In the genomic region with DNA sequence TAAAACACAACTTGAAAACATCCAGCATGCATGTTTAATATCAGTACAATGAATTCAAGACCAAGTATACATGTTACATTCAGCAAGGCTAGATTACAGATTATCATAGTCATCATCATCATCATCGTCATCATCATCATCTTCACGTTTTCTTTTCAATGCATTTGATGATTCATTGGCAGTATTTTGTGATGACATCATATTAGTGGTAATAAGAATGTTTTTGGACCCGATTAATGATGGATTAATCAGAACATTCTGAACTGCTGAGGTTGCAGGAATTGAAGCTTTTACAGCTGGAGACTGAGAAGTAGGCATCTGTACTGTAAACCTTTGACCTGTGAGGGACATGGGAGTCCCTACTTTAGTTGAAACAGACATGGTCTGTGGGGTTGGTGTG, we compare ENCODE assay signal across 17 cellular contexts. TPM values are rescaled to one million over a fixed set of nuclear protein-coding genes. Genes with fewer than 3 reads are reported as not detected.
DNase-seq lines count a peak whose midpoint lies in the region; ATAC-seq, FAIRE-seq and TF ChIP-seq lines count a peak whose summit lies in the region.
"Had no signal": no experiment of that assay in that cellular context is flagged by ENCODE, and none has a peak within 500 bp of the region (broad histone marks: within the 10 kb centered on the region; RNA-seq: fewer than 3 reads in every experiment).

No MANE protein-coding gene starts in this region.

- no peaks in the 10 kb centered on the region for H3K27me3 Mint-ChIP-seq in activated naive CD8-positive, alpha-beta T cell treated with anti-CD3 and anti-CD28 coated beads, Interleukin-2, amount 50 U/mL, for 24 hours
- H3K27me3 Mint-ChIP-seq: activated CD4-positive, alpha-beta T cell treated with anti-CD3 and anti-CD28 coated beads, Interleukin-2, amount 10 ng/mL, durations not matched to agents 7 days and 5 days; CD4-positive, alpha-beta memory T cell; dendritic cell treated with granulocyte-macrophage colony-stimulating factor and Interleukin-4, amounts not matched to agents 40 ng/mL and 50 ng/mL, for 4 days had no signal

- CTCF ChIA-PET in HepG2 (lab: Yijun Ruan, JAX; ENCODE audit: low intra/inter-chr PET ratio, low total read pairs): no interaction called here

- DNase-seq in HepG2 (ENCODE audit: low spot score) (no peak), right lobe of liver (no peak), urothelium cell line (ENCODE audit: low spot score) (no peak), amniotic stem cell (lab: John Stamatoyannopoulos, UW) (no peak)
- no peak for DNase-seq in activated naive CD8-positive, alpha-beta T cell treated with anti-CD3 and anti-CD28 coated beads, Interleukin-2, amount 50 U/mL, for 24 hours
- DNase-seq: activated CD4-positive, alpha-beta T cell treated with anti-CD3 and anti-CD28 coated beads, Interleukin-2, amount 10 ng/mL, durations not matched to agents 7 days and 5 days; activated T-cell treated with anti-CD3 and anti-CD28 coated beads for 4 hours; DMS79; kidney; NCI-H187; PC-9 had no signal

- peaks cover 76% of the 10 kb centered on the region for H3K79me2 ChIP-seq in HepG2 (ENCODE audit: insufficient read depth, low read length)

- no peak for TF ChIP-seq POLR2A in HepG2 (IDR thresholded peaks at IDR 0.05; ENCODE audit: insufficient read depth in 1 of 2, low read depth in 2 of 2, low read length in 2 of 2)
- TF ChIP-seq POLR2A in right lobe of liver (IDR thresholded peaks at IDR 0.05): no peak

- no peaks in the 10 kb centered on the region; a peak in 1 of 5 replicates for H3K27me3 ChIP-seq in HepG2 (ENCODE audit: control insufficient read depth in 1 of 2, insufficient read depth in 2 of 2, low read length in 2 of 2)
- H3K27me3 ChIP-seq in right lobe of liver: no peaks in the 10 kb centered on the region
- H3K27me3 ChIP-seq: suprapubic skin had no signal

- no TSS peak for BruUV-seq in HepG2 (replicated peaks; lab: Mats Ljungman, UMichigan)

- H3K9me3 Mint-ChIP-seq in activated naive CD8-positive, alpha-beta T cell treated with anti-CD3 and anti-CD28 coated beads, Interleukin-2, amount 50 U/mL, for 24 hours: no peaks in the 10 kb centered on the region
- H3K9me3 Mint-ChIP-seq: activated CD4-positive, alpha-beta T cell treated with anti-CD3 and anti-CD28 coated beads, Interleukin-2, amount 10 ng/mL, durations not matched to agents 7 days and 5 days; dendritic cell treated with granulocyte-macrophage colony-stimulating factor and Interleukin-4, amounts not matched to agents 40 ng/mL and 50 ng/mL, for 4 days had no signal

- in situ Hi-C loops in HepG2 (cut with HindIII; ENCODE audit: extremely low pct_ligation_motif_present, low pct_unique_long_range_greater_than_20kb): no loop called here

- no peak overlapping the region for H2AFZ ChIP-seq in HepG2 (ENCODE audit: low read length)
- H2AFZ ChIP-seq: PC-9 had no signal

- WGBS in HepG2 (ENCODE audit: low lambda C conversion rate): 96% methylated on average over 3 of the region's 3 CpGs
- 69% methylated on average over 3 of the region's 3 CpGs for WGBS in right lobe of liver (ENCODE audit: insufficient coverage, low coverage, low lambda C conversion rate, missing lambda C conversion rate)

- no peak for TF ChIP-seq RAD21 in HepG2 (CRISPR knock-in tag; IDR thresholded peaks at IDR 0.05)

- no peak for TF ChIP-seq CTCF in HepG2 (CRISPR knock-in tag; IDR thresholded peaks at IDR 0.05)
- TF ChIP-seq CTCF in right lobe of liver (IDR thresholded peaks at IDR 0.05): no peak

- no peak for ATAC-seq in HepG2
- no peak for ATAC-seq in right lobe of liver
- ATAC-seq in activated naive CD8-positive, alpha-beta T cell treated with anti-CD3 and anti-CD28 coated beads, Interleukin-2, amount 50 U/mL, for 24 hours: no peak
- ATAC-seq in GM18511 (IDR thresholded peaks at IDR 0.05; ENCODE audit: unreplicated experiment): no peak

- H3K4me3 Mint-ChIP-seq in activated naive CD8-positive, alpha-beta T cell treated with anti-CD3 and anti-CD28 coated beads, Interleukin-2, amount 50 U/mL, for 24 hours: no peak overlapping the region
- H3K4me3 Mint-ChIP-seq: activated CD4-positive, alpha-beta T cell treated with anti-CD3 and anti-CD28 coated beads, Interleukin-2, amount 10 ng/mL, durations not matched to agents 7 days and 5 days; CD4-positive, alpha-beta memory T cell; dendritic cell treated with granulocyte-macrophage colony-stimulating factor and Interleukin-4, amounts not matched to agents 40 ng/mL and 50 ng/mL, for 4 days had no signal

- no peak overlapping the region for H3K9ac ChIP-seq in HepG2 (ENCODE audit: insufficient read depth, low read depth, low read length)

- H3K27ac Mint-ChIP-seq in activated naive CD8-positive, alpha-beta T cell treated with anti-CD3 and anti-CD28 coated beads, Interleukin-2, amount 50 U/mL, for 24 hours: peak overlapping the region; percentile 38
- H3K27ac Mint-ChIP-seq: activated CD4-positive, alpha-beta T cell treated with anti-CD3 and anti-CD28 coated beads, Interleukin-2, amount 10 ng/mL, durations not matched to agents 7 days and 5 days; dendritic cell treated with granulocyte-macrophage colony-stimulating factor and Interleukin-4, amounts not matched to agents 40 ng/mL and 50 ng/mL, for 4 days had no signal

- no peak overlapping the region for H3K4me2 ChIP-seq in HepG2 (ENCODE audit: low read depth, low read length)
- H3K4me2 ChIP-seq: PC-9 had no signal

- H3K4me1 ChIP-seq in HepG2 (ENCODE audit: insufficient read depth, low read length): peaks cover 22% of the 10 kb centered on the region
- H3K4me1 ChIP-seq in right lobe of liver: peaks cover 0 to 4% (median 0%) of the 10 kb centered on the region in 4 donors

- POLR2A ChIA-PET in HepG2 (lab: Yijun Ruan, JAX): no interaction called here

- H3K4me3 ChIP-seq in HepG2 (replicated peaks in 1 of 3; ENCODE audit: insufficient read depth in 1 of 3, low read depth in 2 of 3, low read length in 3 of 3) (no peak overlapping the region), right lobe of liver (no peak overlapping the region)
- H3K4me3 ChIP-seq: PC-9, suprapubic skin had no signal

- H3K4me1 Mint-ChIP-seq in activated naive CD8-positive, alpha-beta T cell treated with anti-CD3 and anti-CD28 coated beads, Interleukin-2, amount 50 U/mL, for 24 hours: peaks cover 32% of the 10 kb centered on the region

- H3K9me3 ChIP-seq in HepG2 (ENCODE audit: low read length) (no peaks in the 10 kb centered on the region), right lobe of liver (no peaks in the 10 kb centered on the region)
- H3K9me3 ChIP-seq: suprapubic skin had no signal

- no peak for FAIRE-seq in HepG2 (lab: Jason Lieb, UNC)
- peak; percentile 32 for FAIRE-seq in urothelium cell line (lab: Jason Lieb, UNC)
- FAIRE-seq: GM18507, kidney had no signal

- TF ChIP-seq EP300 in HepG2 (IDR thresholded peaks at IDR 0.05; ENCODE audit: low read depth in 2 of 2, low read length in 2 of 2) (no peak), HepG2 (CRISPR knock-in tag; IDR thresholded peaks at IDR 0.05; ENCODE audit: borderline replicate concordance) (no peak)

- H3K27ac ChIP-seq in HepG2 (ENCODE audit: extremely low read length, insufficient read depth, low read length) (no peak overlapping the region), right lobe of liver (no peak overlapping the region)
- H3K27ac ChIP-seq: PC-9, suprapubic skin had no signal

- intact Hi-C loops in HepG2 (cut with micrococcal nuclease; ENCODE audit: unreplicated experiment) (no loop called here), right lobe of liver (cut with DNase I) (no loop called here)

- peaks cover 55% of the 10 kb centered on the region for H3K36me3 Mint-ChIP-seq in activated naive CD8-positive, alpha-beta T cell treated with anti-CD3 and anti-CD28 coated beads, Interleukin-2, amount 50 U/mL, for 24 hours (ENCODE audit: low read depth)

- peaks cover 6 to 42% of the 10 kb centered on the region in 2 experiments; a peak in 4 of 5 replicates for H3K36me3 ChIP-seq in HepG2 (replicated peaks in 1 of 2; ENCODE audit: control insufficient read depth in 1 of 2, insufficient read depth in 2 of 2, low read length in 2 of 2)
- peaks cover 0 to 39% (median 6%) of the 10 kb centered on the region in 4 donors for H3K36me3 ChIP-seq in right lobe of liver

- peaks cover 12% of the 10 kb centered on the region for H4K20me1 ChIP-seq in HepG2 (ENCODE audit: insufficient read depth, low read length)

RNA-seq across cellular contexts. Expression of a gene that starts 4.5 kb away (rescaled TPM):
- total RNA-seq in HepG2 (2016; rRNA removed; fragmentation: Illumina TruSeq; extraction: Trizol) (77.2 and 123 TPM in 2 replicates), right lobe of liver (10 to 100 TPM; 17.5 to 24.1 (median 21.5) TPM)
- total RNA-seq in HepG2 (2016; cell fraction: cytosol; rRNA removed; fragmentation: Illumina TruSeq; extraction: Trizol; ENCODE audit: low read depth): 19.9 and 26.6 TPM in 2 replicates
- total RNA-seq in HepG2 (2016; cell fraction: insoluble cytoplasmic fraction; rRNA removed; fragmentation: Illumina TruSeq; extraction: Trizol): 86.9 and 113 TPM in 2 replicates
- total RNA-seq in HepG2 (2016; cell fraction: membrane; rRNA removed; fragmentation: Illumina TruSeq; extraction: Trizol): 29.6 and 39.6 TPM in 2 replicates
- total RNA-seq in HepG2 (2016; cell fraction: nucleus; rRNA removed; fragmentation: Illumina TruSeq; extraction: Trizol): 30.1 and 40.3 TPM in 2 replicates
- polyA plus RNA-seq in HepG2 (2011; rRNA removed): 23.9 and 31.1 TPM in 2 replicates
- polyA plus RNA-seq in HepG2 (2011; cell fraction: cytosol; rRNA removed): 7.2 and 13.4 TPM in 2 replicates
- polyA plus RNA-seq in HepG2 (2011; cell fraction: nucleus; rRNA removed): 5.2 and 7.5 TPM in 2 replicates
- polyA plus RNA-seq in HepG2 (2012): 58.7 and 68.0 TPM in 2 replicates
- 27.2 and 28.8 TPM in 2 replicates for polyA plus RNA-seq in HepG2 (2016; cell fraction: cytosol; fragmentation: Illumina TruSeq; extraction: Trizol; ENCODE audit: low read depth)
- 115 and 135 TPM in 2 replicates for polyA plus RNA-seq in HepG2 (2016; cell fraction: insoluble cytoplasmic fraction; fragmentation: Illumina TruSeq; extraction: Trizol; ENCODE audit: low read depth)
- 30.4 and 34.6 TPM in 2 replicates for polyA plus RNA-seq in HepG2 (2016; cell fraction: membrane; fragmentation: Illumina TruSeq; extraction: Trizol; ENCODE audit: low read depth)
- 58.3 and 67.4 TPM in 2 replicates for polyA plus RNA-seq in HepG2 (2016; cell fraction: nucleus; fragmentation: Illumina TruSeq; extraction: Trizol; ENCODE audit: insufficient read depth, low read depth)
- 1.1 and 3.2 TPM in 2 replicates for polyA minus RNA-seq in HepG2 (2011; rRNA and poly(A)+ RNA removed; ENCODE audit: low replicate concordance)
- polyA minus RNA-seq in HepG2 (2011; cell fraction: cytosol; rRNA and poly(A)+ RNA removed): 8.1 and 9.9 TPM in 2 replicates
- 8.4 and 11.6 TPM in 2 replicates for polyA minus RNA-seq in HepG2 (2011; cell fraction: nucleus; rRNA and poly(A)+ RNA removed)

RNA-seq across cellular contexts. Expression of a gene that starts 4.5 kb away (rescaled TPM):
- total RNA-seq in HepG2 (2016; rRNA removed; fragmentation: Illumina TruSeq; extraction: Trizol) (113 and 158 TPM in 2 replicates), right lobe of liver (10 to 100 TPM; 15.5 to 33.8 (median 26.0) TPM)
- 89.1 and 123 TPM in 2 replicates for total RNA-seq in HepG2 (2016; cell fraction: cytosol; rRNA removed; fragmentation: Illumina TruSeq; extraction: Trizol; ENCODE audit: low read depth)
- 117 and 158 TPM in 2 replicates for total RNA-seq in HepG2 (2016; cell fraction: insoluble cytoplasmic fraction; rRNA removed; fragmentation: Illumina TruSeq; extraction: Trizol)
- total RNA-seq in HepG2 (2016; cell fraction: membrane; rRNA removed; fragmentation: Illumina TruSeq; extraction: Trizol): 138 and 162 TPM in 2 replicates
- total RNA-seq in HepG2 (2016; cell fraction: nucleus; rRNA removed; fragmentation: Illumina TruSeq; extraction: Trizol): 53.5 and 61.0 TPM in 2 replicates
- 163 and 218 TPM in 2 replicates for polyA plus RNA-seq in HepG2 (2011; rRNA removed)
- 120 and 161 TPM in 2 replicates for polyA plus RNA-seq in HepG2 (2011; cell fraction: cytosol; rRNA removed)
- polyA plus RNA-seq in HepG2 (2011; cell fraction: nucleus; rRNA removed): 61.6 and 88.4 TPM in 2 replicates
- polyA plus RNA-seq in HepG2 (2012): 126 and 134 TPM in 2 replicates
- polyA plus RNA-seq in HepG2 (2016; cell fraction: cytosol; fragmentation: Illumina TruSeq; extraction: Trizol; ENCODE audit: low read depth): 140 and 201 TPM in 2 replicates
- 215 and 221 TPM in 2 replicates for polyA plus RNA-seq in HepG2 (2016; cell fraction: insoluble cytoplasmic fraction; fragmentation: Illumina TruSeq; extraction: Trizol; ENCODE audit: low read depth)
- polyA plus RNA-seq in HepG2 (2016; cell fraction: membrane; fragmentation: Illumina TruSeq; extraction: Trizol; ENCODE audit: low read depth): 169 and 209 TPM in 2 replicates
- 106 and 107 TPM in 2 replicates for polyA plus RNA-seq in HepG2 (2016; cell fraction: nucleus; fragmentation: Illumina TruSeq; extraction: Trizol; ENCODE audit: insufficient read depth, low read depth)
- 35.6 and 91.9 TPM in 2 replicates for polyA minus RNA-seq in HepG2 (2011; rRNA and poly(A)+ RNA removed; ENCODE audit: low replicate concordance)
- polyA minus RNA-seq in HepG2 (2011; cell fraction: cytosol; rRNA and poly(A)+ RNA removed): 50.7 and 61.5 TPM in 2 replicates
- 67.7 and 76.2 TPM in 2 replicates for polyA minus RNA-seq in HepG2 (2011; cell fraction: nucleus; rRNA and poly(A)+ RNA removed)

RNA-seq across cellular contexts. Expression of a gene that starts 4.8 kb away (rescaled TPM):
- 25.9 and 29.8 TPM in 2 replicates for total RNA-seq in HepG2 (2016; rRNA removed; fragmentation: Illumina TruSeq; extraction: Trizol)
- 9.4 and 11.1 TPM in 2 replicates for total RNA-seq in HepG2 (2016; cell fraction: cytosol; rRNA removed; fragmentation: Illumina TruSeq; extraction: Trizol; ENCODE audit: low read depth)
- 25.6 and 26.4 TPM in 2 replicates for total RNA-seq in HepG2 (2016; cell fraction: insoluble cytoplasmic fraction; rRNA removed; fragmentation: Illumina TruSeq; extraction: Trizol)
- total RNA-seq in HepG2 (2016; cell fraction: membrane; rRNA removed; fragmentation: Illumina TruSeq; extraction: Trizol): 23.9 and 26.0 TPM in 2 replicates
- total RNA-seq in HepG2 (2016; cell fraction: nucleus; rRNA removed; fragmentation: Illumina TruSeq; extraction: Trizol): 27.9 and 35.1 TPM in 2 replicates
- polyA plus RNA-seq in HepG2 (2011; rRNA removed): 23.7 and 24.0 TPM in 2 replicates
- polyA plus RNA-seq in HepG2 (2011; cell fraction: cytosol; rRNA removed): 8.5 and 9.4 TPM in 2 replicates
- 22.9 and 25.3 TPM in 2 replicates for polyA plus RNA-seq in HepG2 (2011; cell fraction: nucleus; rRNA removed)
- polyA plus RNA-seq in HepG2 (2012): 15.5 and 20.1 TPM in 2 replicates
- polyA plus RNA-seq in HepG2 (2016; cell fraction: cytosol; fragmentation: Illumina TruSeq; extraction: Trizol; ENCODE audit: low read depth): 4.9 and 6.9 TPM in 2 replicates
- polyA plus RNA-seq in HepG2 (2016; cell fraction: insoluble cytoplasmic fraction; fragmentation: Illumina TruSeq; extraction: Trizol; ENCODE audit: low read depth): 25.8 and 28.2 TPM in 2 replicates
- polyA plus RNA-seq in HepG2 (2016; cell fraction: membrane; fragmentation: Illumina TruSeq; extraction: Trizol; ENCODE audit: low read depth): 14.6 and 15.5 TPM in 2 replicates
- polyA plus RNA-seq in HepG2 (2016; cell fraction: nucleus; fragmentation: Illumina TruSeq; extraction: Trizol; ENCODE audit: insufficient read depth, low read depth): 41.9 and 44.3 TPM in 2 replicates
- polyA minus RNA-seq in HepG2 (2011; rRNA and poly(A)+ RNA removed; ENCODE audit: low replicate concordance): 34.2 and 35.8 TPM in 2 replicates
- polyA minus RNA-seq in HepG2 (2011; cell fraction: cytosol; rRNA and poly(A)+ RNA removed): 9.0 and 12.0 TPM in 2 replicates
- 56.1 and 59.7 TPM in 2 replicates for polyA minus RNA-seq in HepG2 (2011; cell fraction: nucleus; rRNA and poly(A)+ RNA removed)
- 10 to 100 TPM in 2 of 6 experiments, 1 to 10 TPM in 4; 8.4 to 11.5 (median 9.4) TPM for total RNA-seq in right lobe of liver

RNA-seq across cellular contexts. Expression of a gene that starts 32.2 kb away (rescaled TPM):
- 7.5 and 12.4 TPM in 2 replicates for total RNA-seq in HepG2 (2016; rRNA removed; fragmentation: Illumina TruSeq; extraction: Trizol)
- 6.2 and 6.8 TPM in 2 replicates for total RNA-seq in HepG2 (2016; cell fraction: cytosol; rRNA removed; fragmentation: Illumina TruSeq; extraction: Trizol; ENCODE audit: low read depth)
- 8.2 and 10.5 TPM in 2 replicates for total RNA-seq in HepG2 (2016; cell fraction: insoluble cytoplasmic fraction; rRNA removed; fragmentation: Illumina TruSeq; extraction: Trizol)
- total RNA-seq in HepG2 (2016; cell fraction: membrane; rRNA removed; fragmentation: Illumina TruSeq; extraction: Trizol): 5.3 and 5.8 TPM in 2 replicates
- total RNA-seq in HepG2 (2016; cell fraction: nucleus; rRNA removed; fragmentation: Illumina TruSeq; extraction: Trizol): 5.4 and 7.7 TPM in 2 replicates
- 3.6 and 5.3 TPM in 2 replicates for polyA plus RNA-seq in HepG2 (2011; rRNA removed)
- 1.7 and 2.2 TPM in 2 replicates for polyA plus RNA-seq in HepG2 (2011; cell fraction: cytosol; rRNA removed)
- 4.8 and 5.1 TPM in 2 replicates for polyA plus RNA-seq in HepG2 (2011; cell fraction: nucleus; rRNA removed)
- 4.0 and 7.1 TPM in 2 replicates for polyA plus RNA-seq in HepG2 (2012)
- 0.85 and 1.3 TPM in 2 replicates for polyA plus RNA-seq in HepG2 (2016; cell fraction: cytosol; fragmentation: Illumina TruSeq; extraction: Trizol; ENCODE audit: low read depth)
- polyA plus RNA-seq in HepG2 (2016; cell fraction: insoluble cytoplasmic fraction; fragmentation: Illumina TruSeq; extraction: Trizol; ENCODE audit: low read depth): 8.6 and 9.1 TPM in 2 replicates
- polyA plus RNA-seq in HepG2 (2016; cell fraction: membrane; fragmentation: Illumina TruSeq; extraction: Trizol; ENCODE audit: low read depth): 2.4 and 2.7 TPM in 2 replicates
- polyA plus RNA-seq in HepG2 (2016; cell fraction: nucleus; fragmentation: Illumina TruSeq; extraction: Trizol; ENCODE audit: insufficient read depth, low read depth): 9.9 and 11.3 TPM in 2 replicates
- 1.7 and 4.1 TPM in 2 replicates for polyA minus RNA-seq in HepG2 (2011; rRNA and poly(A)+ RNA removed; ENCODE audit: low replicate concordance)
- polyA minus RNA-seq in HepG2 (2011; cell fraction: cytosol; rRNA and poly(A)+ RNA removed): 4.3 and 5.8 TPM in 2 replicates
- 8.6 and 14.5 TPM in 2 replicates for polyA minus RNA-seq in HepG2 (2011; cell fraction: nucleus; rRNA and poly(A)+ RNA removed)
- total RNA-seq in right lobe of liver: 10 to 100 TPM; 12.8 to 19.3 (median 15.1) TPM

RNA-seq across cellular contexts. Expression of a gene that starts 50.1 kb away (rescaled TPM):
- total RNA-seq in HepG2 (2016; rRNA removed; fragmentation: Illumina TruSeq; extraction: Trizol) (13.0 and 15.4 TPM in 2 replicates), right lobe of liver (10 to 100 TPM; 21.6 to 37.1 (median 26.1) TPM)
- total RNA-seq in HepG2 (2016; cell fraction: cytosol; rRNA removed; fragmentation: Illumina TruSeq; extraction: Trizol; ENCODE audit: low read depth): 7.1 and 7.3 TPM in 2 replicates
- 12.0 and 14.4 TPM in 2 replicates for total RNA-seq in HepG2 (2016; cell fraction: insoluble cytoplasmic fraction; rRNA removed; fragmentation: Illumina TruSeq; extraction: Trizol)
- total RNA-seq in HepG2 (2016; cell fraction: membrane; rRNA removed; fragmentation: Illumina TruSeq; extraction: Trizol): 8.1 and 9.4 TPM in 2 replicates
- 14.4 and 14.8 TPM in 2 replicates for total RNA-seq in HepG2 (2016; cell fraction: nucleus; rRNA removed; fragmentation: Illumina TruSeq; extraction: Trizol)
- polyA plus RNA-seq in HepG2 (2011; rRNA removed): 10.7 and 11.1 TPM in 2 replicates
- polyA plus RNA-seq in HepG2 (2011; cell fraction: cytosol; rRNA removed): 8.3 and 11.7 TPM in 2 replicates
- polyA plus RNA-seq in HepG2 (2011; cell fraction: nucleus; rRNA removed): 3.0 and 4.0 TPM in 2 replicates
- polyA plus RNA-seq in HepG2 (2012): 6.6 and 7.6 TPM in 2 replicates
- polyA plus RNA-seq in HepG2 (2016; cell fraction: cytosol; fragmentation: Illumina TruSeq; extraction: Trizol; ENCODE audit: low read depth): 1.1 TPM in 2 replicates
- polyA plus RNA-seq in HepG2 (2016; cell fraction: insoluble cytoplasmic fraction; fragmentation: Illumina TruSeq; extraction: Trizol; ENCODE audit: low read depth): 7.6 and 8.3 TPM in 2 replicates
- polyA plus RNA-seq in HepG2 (2016; cell fraction: membrane; fragmentation: Illumina TruSeq; extraction: Trizol; ENCODE audit: low read depth): 2.7 and 3.0 TPM in 2 replicates
- 11.7 and 12.6 TPM in 2 replicates for polyA plus RNA-seq in HepG2 (2016; cell fraction: nucleus; fragmentation: Illumina TruSeq; extraction: Trizol; ENCODE audit: insufficient read depth, low read depth)
- polyA minus RNA-seq in HepG2 (2011; rRNA and poly(A)+ RNA removed; ENCODE audit: low replicate concordance): 20.4 and 23.3 TPM in 2 replicates
- polyA minus RNA-seq in HepG2 (2011; cell fraction: cytosol; rRNA and poly(A)+ RNA removed): 15.7 and 20.1 TPM in 2 replicates
- polyA minus RNA-seq in HepG2 (2011; cell fraction: nucleus; rRNA and poly(A)+ RNA removed): 12.5 and 18.4 TPM in 2 replicates
- total RNA-seq: myocyte had no signal
